In genomic region chr18:34223164-34223892, GRCh38 we compare ENCODE assay signal across 9 cellular contexts. TPM values are rescaled to one million over a fixed set of nuclear protein-coding genes. Genes with fewer than 3 reads are reported as not detected.
A peak's percentile ranks its signal among the peaks of the same experiment; 100 is the strongest.
DNase-seq lines count a peak whose midpoint lies in the region; ATAC-seq and TF ChIP-seq lines count a peak whose summit lies in the region.
"Had no signal": no experiment of that assay in that cellular context is flagged by ENCODE, and none has a peak within 500 bp of the region (broad histone marks: within the 10 kb centered on the region; RNA-seq: fewer than 3 reads in every experiment).

No MANE protein-coding gene starts in this region.

- H3K4me1 Mint-ChIP-seq in glutamatergic neuron (ENCODE audit: low read depth, unreplicated experiment): peaks cover 8% of the 10 kb centered on the region
- H3K4me1 Mint-ChIP-seq: activated naive CD4-positive, alpha-beta T cell treated with anti-CD3 and anti-CD28 coated beads, Interleukin-2, amount 50 U/mL, for 24 hours had no signal

- peak overlapping the region; percentile 86 for H3K27ac Mint-ChIP-seq in glutamatergic neuron (ENCODE audit: unreplicated experiment)
- H3K27ac Mint-ChIP-seq: activated naive CD4-positive, alpha-beta T cell treated with anti-CD3 and anti-CD28 coated beads, Interleukin-2, amount 50 U/mL, for 24 hours had no signal

- peak overlapping the region; percentile 95 for H3K4me3 Mint-ChIP-seq in glutamatergic neuron (ENCODE audit: unreplicated experiment)
- H3K4me3 Mint-ChIP-seq: activated naive CD4-positive, alpha-beta T cell treated with anti-CD3 and anti-CD28 coated beads, Interleukin-2, amount 50 U/mL, for 24 hours had no signal

- TF ChIP-seq CTCF in glutamatergic neuron (IDR thresholded peaks at IDR 0.05; ENCODE audit: partially characterized antibody, unreplicated experiment) (no peak), GM10266 (IDR thresholded peaks at IDR 0.05; ENCODE audit: control insufficient read depth, insufficient read depth, low read depth, missing control alignments) (no peak)

- DNase-seq in NCI-H526 treated with DMSO at 0.1 percent for 48 hours (lab: John Stamatoyannopoulos, UW) (peak; percentile 56), glutamatergic neuron (peak; percentile 53), retina (peak; percentile 93), T-helper 9 cell (no peak), germinal center (ENCODE audit: low spot score) (no peak), GM10266 (ENCODE audit: extremely low spot score) (no peak)

- H3K36me3 Mint-ChIP-seq in glutamatergic neuron (ENCODE audit: unreplicated experiment): no peaks in the 10 kb centered on the region
- H3K36me3 Mint-ChIP-seq: activated naive CD4-positive, alpha-beta T cell treated with anti-CD3 and anti-CD28 coated beads, Interleukin-2, amount 50 U/mL, for 24 hours had no signal

- peaks cover 8% of the 10 kb centered on the region for H3K27me3 Mint-ChIP-seq in glutamatergic neuron (ENCODE audit: unreplicated experiment)

- H3K9me3 Mint-ChIP-seq in glutamatergic neuron (ENCODE audit: unreplicated experiment): peaks cover 3% of the 10 kb centered on the region

- ATAC-seq in GM18907 (IDR thresholded peaks at IDR 0.05; ENCODE audit: unreplicated experiment) (peak; percentile 22), HG02938 (IDR thresholded peaks at IDR 0.05; ENCODE audit: unreplicated experiment) (no peak)

RNA-seq across cellular contexts. Expression of gene NOL4, which starts 1.4 kb away (rescaled TPM):
- 8.6 TPM for total RNA-seq in glutamatergic neuron (ENCODE audit: unreplicated experiment)

Comparison
In these comparisons a context has a peak if more than half of its experiments do, and no peak if none do; other contexts are left out.
1. DNase-seq: peak in NCI-H526 treated with DMSO at 0.1 percent for 48 hours (single experiment), glutamatergic neuron (single experiment) and retina (single experiment); none in T-helper 9 cell (single experiment), germinal center (single experiment) and GM10266 (single experiment).